1 cellular context compared by ENCODE assay signal in the genomic region with DNA sequence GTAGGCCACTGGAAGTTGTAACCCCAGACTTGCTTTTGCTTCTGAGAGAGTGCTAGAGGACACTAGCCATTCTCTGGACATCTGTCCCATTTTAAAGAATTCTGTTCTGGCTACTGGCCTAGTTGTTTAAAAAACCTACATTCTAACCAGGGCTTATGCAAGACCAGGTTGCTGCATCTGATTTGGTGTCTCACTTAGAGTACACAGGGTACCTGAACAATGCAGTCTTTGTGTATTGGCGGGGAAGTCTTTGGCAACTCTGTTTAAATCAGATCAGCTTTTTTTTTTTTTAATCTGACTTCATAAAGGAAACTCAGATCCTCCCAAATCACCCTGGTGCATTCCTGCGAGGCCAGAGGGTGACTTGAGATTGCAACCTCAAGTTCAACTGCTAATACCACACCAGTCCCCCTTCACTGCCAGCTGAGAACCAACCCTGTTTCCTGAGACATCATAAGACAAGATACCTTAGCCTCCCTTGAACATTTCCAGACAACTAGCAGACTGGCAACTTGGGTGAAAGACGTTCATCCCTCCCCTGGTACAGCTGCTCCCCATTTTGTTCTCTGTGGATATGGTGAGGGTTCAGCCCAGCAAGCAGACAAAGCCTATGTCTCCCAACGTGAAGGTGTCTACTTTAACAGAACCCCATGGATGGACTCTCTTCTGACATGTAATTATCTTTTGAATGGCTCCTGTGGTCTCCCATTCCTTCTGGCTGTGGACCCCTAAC.
TF ChIP-seq lines count a peak whose summit lies in the region.

No MANE protein-coding gene starts in this region.

TF ChIP-seq in HepG2, 621 proteins besides CTCF, POLR2A, EP300 and RAD21 (continued from another document and continues in another):
- TF ChIP-seq, protein P1, sequence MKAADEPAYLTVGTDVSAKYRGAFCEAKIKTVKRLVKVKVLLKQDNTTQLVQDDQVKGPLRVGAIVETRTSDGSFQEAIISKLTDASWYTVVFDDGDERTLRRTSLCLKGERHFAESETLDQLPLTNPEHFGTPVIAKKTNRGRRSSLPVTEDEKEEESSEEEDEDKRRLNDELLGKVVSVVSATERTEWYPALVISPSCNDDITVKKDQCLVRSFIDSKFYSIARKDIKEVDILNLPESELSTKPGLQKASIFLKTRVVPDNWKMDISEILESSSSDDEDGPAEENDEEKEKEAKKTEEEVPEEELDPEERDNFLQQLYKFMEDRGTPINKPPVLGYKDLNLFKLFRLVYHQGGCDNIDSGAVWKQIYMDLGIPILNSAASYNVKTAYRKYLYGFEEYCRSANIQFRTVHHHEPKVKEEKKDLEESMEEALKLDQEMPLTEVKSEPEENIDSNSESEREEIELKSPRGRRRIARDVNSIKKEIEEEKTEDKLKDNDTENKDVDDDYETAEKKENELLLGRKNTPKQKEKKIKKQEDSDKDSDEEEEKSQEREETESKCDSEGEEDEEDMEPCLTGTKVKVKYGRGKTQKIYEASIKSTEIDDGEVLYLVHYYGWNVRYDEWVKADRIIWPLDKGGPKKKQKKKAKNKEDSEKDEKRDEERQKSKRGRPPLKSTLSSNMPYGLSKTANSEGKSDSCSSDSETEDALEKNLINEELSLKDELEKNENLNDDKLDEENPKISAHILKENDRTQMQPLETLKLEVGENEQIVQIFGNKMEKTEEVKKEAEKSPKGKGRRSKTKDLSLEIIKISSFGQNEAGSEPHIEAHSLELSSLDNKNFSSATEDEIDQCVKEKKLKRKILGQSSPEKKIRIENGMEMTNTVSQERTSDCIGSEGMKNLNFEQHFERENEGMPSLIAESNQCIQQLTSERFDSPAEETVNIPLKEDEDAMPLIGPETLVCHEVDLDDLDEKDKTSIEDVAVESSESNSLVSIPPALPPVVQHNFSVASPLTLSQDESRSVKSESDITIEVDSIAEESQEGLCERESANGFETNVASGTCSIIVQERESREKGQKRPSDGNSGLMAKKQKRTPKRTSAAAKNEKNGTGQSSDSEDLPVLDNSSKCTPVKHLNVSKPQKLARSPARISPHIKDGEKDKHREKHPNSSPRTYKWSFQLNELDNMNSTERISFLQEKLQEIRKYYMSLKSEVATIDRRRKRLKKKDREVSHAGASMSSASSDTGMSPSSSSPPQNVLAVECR (CRISPR knock-in tag; IDR thresholded peaks at IDR 0.05; ENCODE audit: borderline replicate concordance) = no peak
- no peak for TF ChIP-seq ZNF367 (CRISPR knock-in tag; IDR thresholded peaks at IDR 0.05; ENCODE audit: borderline replicate concordance)
- no peak for TF ChIP-seq ZNF563 (CRISPR knock-in tag; IDR thresholded peaks at IDR 0.05)
- TF ChIP-seq ZNF792 (CRISPR knock-in tag; IDR thresholded peaks at IDR 0.05) = no peak
- no peak for TF ChIP-seq ZNF232 (CRISPR knock-in tag; IDR thresholded peaks at IDR 0.05; ENCODE audit: borderline replicate concordance)
- TF ChIP-seq ZNF337 (CRISPR knock-in tag; IDR thresholded peaks at IDR 0.05; ENCODE audit: borderline replicate concordance, low read depth) = 0 out of 2 replicates have a peak, but pooled peaks have one; percentile 51
- no peak; the same call in 1 of the 2 replicates for TF ChIP-seq FOXO1 (CRISPR knock-in tag; IDR thresholded peaks at IDR 0.05)
- TF ChIP-seq NONO (IDR thresholded peaks at IDR 0.05) = no peak
- no peak for TF ChIP-seq NONO (CRISPR knock-in tag; conservative IDR thresholded peaks at IDR 0.05)
- TF ChIP-seq ZNF331 (CRISPR knock-in tag; IDR thresholded peaks at IDR 0.05) = no peak
- no peak for TF ChIP-seq SP1 (IDR thresholded peaks at IDR 0.05)
- TF ChIP-seq SP1 (CRISPR knock-in tag; IDR thresholded peaks at IDR 0.05) = no peak
- TF ChIP-seq TRIM22 (IDR thresholded peaks at IDR 0.05) = no peak
- TF ChIP-seq, protein P2, sequence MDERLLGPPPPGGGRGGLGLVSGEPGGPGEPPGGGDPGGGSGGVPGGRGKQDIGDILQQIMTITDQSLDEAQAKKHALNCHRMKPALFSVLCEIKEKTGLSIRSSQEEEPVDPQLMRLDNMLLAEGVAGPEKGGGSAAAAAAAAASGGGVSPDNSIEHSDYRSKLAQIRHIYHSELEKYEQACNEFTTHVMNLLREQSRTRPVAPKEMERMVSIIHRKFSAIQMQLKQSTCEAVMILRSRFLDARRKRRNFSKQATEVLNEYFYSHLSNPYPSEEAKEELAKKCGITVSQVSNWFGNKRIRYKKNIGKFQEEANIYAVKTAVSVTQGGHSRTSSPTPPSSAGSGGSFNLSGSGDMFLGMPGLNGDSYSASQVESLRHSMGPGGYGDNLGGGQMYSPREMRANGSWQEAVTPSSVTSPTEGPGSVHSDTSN (CRISPR knock-in tag; IDR thresholded peaks at IDR 0.05) = no peak
- TF ChIP-seq NFKB2 (CRISPR knock-in tag; IDR thresholded peaks at IDR 0.05; ENCODE audit: borderline replicate concordance) = no peak
- TF ChIP-seq, protein P3, sequence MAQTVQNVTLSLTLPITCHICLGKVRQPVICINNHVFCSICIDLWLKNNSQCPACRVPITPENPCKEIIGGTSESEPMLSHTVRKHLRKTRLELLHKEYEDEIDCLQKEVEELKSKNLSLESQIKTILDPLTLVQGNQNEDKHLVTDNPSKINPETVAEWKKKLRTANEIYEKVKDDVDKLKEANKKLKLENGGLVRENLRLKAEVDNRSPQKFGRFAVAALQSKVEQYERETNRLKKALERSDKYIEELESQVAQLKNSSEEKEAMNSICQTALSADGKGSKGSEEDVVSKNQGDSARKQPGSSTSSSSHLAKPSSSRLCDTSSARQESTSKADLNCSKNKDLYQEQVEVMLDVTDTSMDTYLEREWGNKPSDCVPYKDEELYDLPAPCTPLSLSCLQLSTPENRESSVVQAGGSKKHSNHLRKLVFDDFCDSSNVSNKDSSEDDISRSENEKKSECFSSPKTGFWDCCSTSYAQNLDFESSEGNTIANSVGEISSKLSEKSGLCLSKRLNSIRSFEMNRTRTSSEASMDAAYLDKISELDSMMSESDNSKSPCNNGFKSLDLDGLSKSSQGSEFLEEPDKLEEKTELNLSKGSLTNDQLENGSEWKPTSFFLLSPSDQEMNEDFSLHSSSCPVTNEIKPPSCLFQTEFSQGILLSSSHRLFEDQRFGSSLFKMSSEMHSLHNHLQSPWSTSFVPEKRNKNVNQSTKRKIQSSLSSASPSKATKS (CRISPR knock-in tag; IDR thresholded peaks at IDR 0.05) = no peak
- no peak for TF ChIP-seq KLF13 (CRISPR knock-in tag; IDR thresholded peaks at IDR 0.05)
- no peak for TF ChIP-seq ZBTB21 (CRISPR knock-in tag; IDR thresholded peaks at IDR 0.05)
- TF ChIP-seq, protein P4, sequence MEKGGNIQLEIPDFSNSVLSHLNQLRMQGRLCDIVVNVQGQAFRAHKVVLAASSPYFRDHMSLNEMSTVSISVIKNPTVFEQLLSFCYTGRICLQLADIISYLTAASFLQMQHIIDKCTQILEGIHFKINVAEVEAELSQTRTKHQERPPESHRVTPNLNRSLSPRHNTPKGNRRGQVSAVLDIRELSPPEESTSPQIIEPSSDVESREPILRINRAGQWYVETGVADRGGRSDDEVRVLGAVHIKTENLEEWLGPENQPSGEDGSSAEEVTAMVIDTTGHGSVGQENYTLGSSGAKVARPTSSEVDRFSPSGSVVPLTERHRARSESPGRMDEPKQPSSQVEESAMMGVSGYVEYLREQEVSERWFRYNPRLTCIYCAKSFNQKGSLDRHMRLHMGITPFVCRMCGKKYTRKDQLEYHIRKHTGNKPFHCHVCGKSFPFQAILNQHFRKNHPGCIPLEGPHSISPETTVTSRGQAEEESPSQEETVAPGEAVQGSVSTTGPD (CRISPR knock-in tag; IDR thresholded peaks at IDR 0.05) = peak; percentile 94
- TF ChIP-seq CREB1 (IDR thresholded peaks at IDR 0.05) = no peak
- TF ChIP-seq CREB1 (CRISPR knock-in tag; IDR thresholded peaks at IDR 0.05) = peak; percentile 49; the same call in 1 of the 2 replicates
- no peak for TF ChIP-seq MXI1 (IDR thresholded peaks at IDR 0.05; ENCODE audit: borderline replicate concordance, low read depth, low read length)
- no peak for TF ChIP-seq ARID2 (CRISPR knock-in tag; IDR thresholded peaks at IDR 0.05; ENCODE audit: borderline replicate concordance)
- TF ChIP-seq DR1 (CRISPR knock-in tag; IDR thresholded peaks at IDR 0.05) = no peak
- TF ChIP-seq ZNF124 (CRISPR knock-in tag; IDR thresholded peaks at IDR 0.05) = no peak
- TF ChIP-seq SOX6 (IDR thresholded peaks at IDR 0.05) = no peak
- TF ChIP-seq SOX6 (CRISPR knock-in tag; IDR thresholded peaks at IDR 0.05) = peak; percentile 81
- TF ChIP-seq RNF2 (conservative IDR thresholded peaks at IDR 0.05; ENCODE audit: low read depth) = no peak
- TF ChIP-seq PHF21A (CRISPR knock-in tag; IDR thresholded peaks at IDR 0.05) = peak; percentile 69; the same call in 1 of the 2 replicates
- TF ChIP-seq ZFP1 (CRISPR knock-in tag; IDR thresholded peaks at IDR 0.05) = 0 out of 2 replicates have a peak, but pooled peaks have one; percentile 39
- no peak for TF ChIP-seq ZSCAN5A (CRISPR knock-in tag; IDR thresholded peaks at IDR 0.05; ENCODE audit: borderline replicate concordance)
- TF ChIP-seq ZNF362 (CRISPR knock-in tag; IDR thresholded peaks at IDR 0.05; ENCODE audit: borderline replicate concordance) = peak; percentile 95
- no peak for TF ChIP-seq ZNF720 (CRISPR knock-in tag; IDR thresholded peaks at IDR 0.05)
- TF ChIP-seq ZFX (CRISPR knock-in tag; IDR thresholded peaks at IDR 0.05; ENCODE audit: low read depth) = no peak
- no peak for TF ChIP-seq SNAI1 (CRISPR knock-in tag; IDR thresholded peaks at IDR 0.05; ENCODE audit: borderline replicate concordance)
- no peak for TF ChIP-seq ZNF879 (CRISPR knock-in tag; IDR thresholded peaks at IDR 0.05)
- TF ChIP-seq NCOR1 (IDR thresholded peaks at IDR 0.05; ENCODE audit: borderline replicate concordance, low read length) = peak; percentile 65; the same call in 1 of the 2 replicates
- no peak for TF ChIP-seq NFATC3 (CRISPR knock-in tag; IDR thresholded peaks at IDR 0.05)
- no peak for TF ChIP-seq ZBTB42 (CRISPR knock-in tag; IDR thresholded peaks at IDR 0.05)
- no peak for TF ChIP-seq SP5 (CRISPR knock-in tag; IDR thresholded peaks at IDR 0.05; ENCODE audit: borderline replicate concordance, low read depth)
- TF ChIP-seq ZNF350 (CRISPR knock-in tag; IDR thresholded peaks at IDR 0.05; ENCODE audit: borderline replicate concordance, low read depth) = no peak
- no peak for TF ChIP-seq DNMT3B (CRISPR knock-in tag; conservative IDR thresholded peaks at IDR 0.05)
- no peak for TF ChIP-seq ZKSCAN1 (IDR thresholded peaks at IDR 0.05; ENCODE audit: low read length)
- no peak for TF ChIP-seq SOX13 (IDR thresholded peaks at IDR 0.05)
- peak in 1 of 2 experiments; percentile 81; a peak in 2 of 4 replicates for TF ChIP-seq SOX13 (CRISPR knock-in tag; conservative IDR thresholded peaks at IDR 0.05 in 1 of 2, IDR thresholded peaks at IDR 0.05 in 1 of 2)
- peak; percentile 27 for TF ChIP-seq ASH2L (IDR thresholded peaks at IDR 0.05; ENCODE audit: insufficient read length, low read depth, low read length)
- no peak for TF ChIP-seq GPN1 (CRISPR knock-in tag; IDR thresholded peaks at IDR 0.05; ENCODE audit: borderline replicate concordance)
- no peak for TF ChIP-seq HNRNPK (IDR thresholded peaks at IDR 0.05; ENCODE audit: low read depth, low read length, poor library complexity, severe bottlenecking)
- TF ChIP-seq, protein P5, sequence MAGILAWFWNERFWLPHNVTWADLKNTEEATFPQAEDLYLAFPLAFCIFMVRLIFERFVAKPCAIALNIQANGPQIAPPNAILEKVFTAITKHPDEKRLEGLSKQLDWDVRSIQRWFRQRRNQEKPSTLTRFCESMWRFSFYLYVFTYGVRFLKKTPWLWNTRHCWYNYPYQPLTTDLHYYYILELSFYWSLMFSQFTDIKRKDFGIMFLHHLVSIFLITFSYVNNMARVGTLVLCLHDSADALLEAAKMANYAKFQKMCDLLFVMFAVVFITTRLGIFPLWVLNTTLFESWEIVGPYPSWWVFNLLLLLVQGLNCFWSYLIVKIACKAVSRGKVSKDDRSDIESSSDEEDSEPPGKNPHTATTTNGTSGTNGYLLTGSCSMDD (CRISPR knock-in tag; IDR thresholded peaks at IDR 0.05) = no peak
- TF ChIP-seq ZNF30 (CRISPR knock-in tag; IDR thresholded peaks at IDR 0.05) = no peak
